In genomic region chr15:93060336-93061248, GRCh38 we compare ENCODE assay signal across 23 cellular contexts. TPM values are rescaled to one million over a fixed set of nuclear protein-coding genes. Genes with fewer than 3 reads are reported as not detected.
DNase-seq lines count a peak whose midpoint lies in the region; ATAC-seq, FAIRE-seq and TF ChIP-seq lines count a peak whose summit lies in the region.
"Had no signal": no experiment of that assay in that cellular context is flagged by ENCODE, and none has a peak within 500 bp of the region (broad histone marks: within the 10 kb centered on the region; RNA-seq: fewer than 3 reads in every experiment).

No MANE protein-coding gene starts in this region.

- H3K4me1 Mint-ChIP-seq in brain (peaks cover 96% of the 10 kb centered on the region), nephron progenitor cell (peaks cover 96% of the 10 kb centered on the region)
- H3K4me1 Mint-ChIP-seq: activated naive CD4-positive, alpha-beta T cell treated with anti-CD3 and anti-CD28 coated beads, Interleukin-2, amount 10 ng/mL, durations not matched to agents 7 days and 5 days; central memory CD8-positive, alpha-beta T cell; natural killer cell had no signal

- H3K36me3 Mint-ChIP-seq in brain, result peaks cover 31% of the 10 kb centered on the region
- H3K36me3 Mint-ChIP-seq in nephron progenitor cell (ENCODE audit: low read depth), result peaks cover 22% of the 10 kb centered on the region
- H3K36me3 Mint-ChIP-seq: activated naive CD4-positive, alpha-beta T cell treated with anti-CD3 and anti-CD28 coated beads, Interleukin-2, amount 10 ng/mL, durations not matched to agents 7 days and 5 days; natural killer cell had no signal

- no peaks in the 10 kb centered on the region for H3K9me3 ChIP-seq in thoracic aorta
- H3K9me3 ChIP-seq: Peyer's patch, SK-N-SH had no signal

- H3K27ac Mint-ChIP-seq in brain (peak overlapping the region; percentile 33 to 93 (median 82)), nephron progenitor cell (no peak overlapping the region)
- H3K27ac Mint-ChIP-seq: activated naive CD4-positive, alpha-beta T cell treated with anti-CD3 and anti-CD28 coated beads, Interleukin-2, amount 10 ng/mL, durations not matched to agents 7 days and 5 days; natural killer cell had no signal

- no peak overlapping the region for H3K27ac ChIP-seq in thoracic aorta
- H3K27ac ChIP-seq: Peyer's patch had no signal

- ATAC-seq in thoracic aorta (ENCODE audit: insufficient number of reproducible peaks, low FRiP score, low read depth) (no peak), GM18505 (IDR thresholded peaks at IDR 0.05; ENCODE audit: unreplicated experiment) (no peak)
- ATAC-seq: activated CD4-positive, CD25-positive, alpha-beta regulatory T cell treated with anti-CD3 and anti-CD28 coated beads, Interleukin-2, amount 50 U/mL, for 24 hours; esophagus mucosa; natural killer cell had no signal

- no peak for FAIRE-seq in D721Med (lab: Jason Lieb, UNC)

- no peak for TF ChIP-seq POLR2A in GM18505 (IDR thresholded peaks at IDR 0.05; ENCODE audit: borderline replicate concordance, extremely low read depth, insufficient read depth, insufficient read length)

- H3K36me3 ChIP-seq in thoracic aorta, result peaks cover 3% of the 10 kb centered on the region
- H3K36me3 ChIP-seq: Peyer's patch had no signal

- TF ChIP-seq RAD21 in Ishikawa (IDR thresholded peaks at IDR 0.05; ENCODE audit: low read depth), result no peak

- TF ChIP-seq EP300 in Ishikawa (IDR thresholded peaks at IDR 0.05; ENCODE audit: borderline replicate concordance), result no peak

- H3K4me3 Mint-ChIP-seq in brain (peak overlapping the region; percentile 39 to 83 (median 72)), nephron progenitor cell (peak overlapping the region; percentile 70)
- H3K4me3 Mint-ChIP-seq: activated naive CD4-positive, alpha-beta T cell treated with anti-CD3 and anti-CD28 coated beads, Interleukin-2, amount 10 ng/mL, durations not matched to agents 7 days and 5 days; central memory CD8-positive, alpha-beta T cell; natural killer cell had no signal

- no peak for DNase-seq in nephron progenitor cell
- no peak for DNase-seq in thoracic aorta (ENCODE audit: low spot score)
- no peak for DNase-seq in activated CD4-positive, alpha-beta T cell treated with anti-CD3 and anti-CD28 coated beads for 1 hour
- no peak for DNase-seq in T-helper 1 cell
- no peak for DNase-seq in D721Med (ENCODE audit: insufficient read length, low spot score)
- DNase-seq: activated naive CD4-positive, alpha-beta T cell treated with anti-CD3 and anti-CD28 coated beads, Interleukin-2, amount 10 ng/mL, durations not matched to agents 7 days and 5 days; activated T-cell treated with anti-CD3 and anti-CD28 coated beads, Interleukin-2, amount 50 U/mL, for 48 hours; anterior cingulate cortex; left cardiac atrium; natural killer cell; NCI-H1092; NCI-H2029; NCI-H226; SK-N-SH; stimulated activated CD4-positive, alpha-beta T cell treated with anti-CD3 and anti-CD28 coated beads, Interleukin-4, amount 100 ng/mL, for 24 hours had no signal

- H3K9me3 Mint-ChIP-seq in brain (no peaks in the 10 kb centered on the region), nephron progenitor cell (no peaks in the 10 kb centered on the region)
- H3K9me3 Mint-ChIP-seq: activated naive CD4-positive, alpha-beta T cell treated with anti-CD3 and anti-CD28 coated beads, Interleukin-2, amount 10 ng/mL, durations not matched to agents 7 days and 5 days; central memory CD8-positive, alpha-beta T cell; natural killer cell had no signal

- no peaks in the 10 kb centered on the region for H3K27me3 Mint-ChIP-seq in brain
- no peaks in the 10 kb centered on the region for H3K27me3 Mint-ChIP-seq in nephron progenitor cell (ENCODE audit: low read depth, poor library complexity)

- no peaks in the 10 kb centered on the region for H3K27me3 ChIP-seq in thoracic aorta (replicated peaks; ENCODE audit: insufficient read depth)
- H3K27me3 ChIP-seq: Peyer's patch had no signal

- no peak for TF ChIP-seq CTCF in brain (conservative IDR thresholded peaks at IDR 0.05)
- TF ChIP-seq CTCF in nephron progenitor cell (IDR thresholded peaks at IDR 0.05), result no peak
- TF ChIP-seq CTCF in thoracic aorta (IDR thresholded peaks at IDR 0.05), result no peak
- TF ChIP-seq CTCF in D721Med (IDR thresholded peaks at IDR 0.05; ENCODE audit: insufficient read depth, missing control alignments), result no peak

- peaks cover 29 to 76% of the 10 kb centered on the region in 2 donors for H3K4me1 ChIP-seq in thoracic aorta (ENCODE audit: control insufficient read depth in 1 of 2, low read depth in 2 of 2)

- peak overlapping the region; percentile 53 for H3K4me3 ChIP-seq in thoracic aorta
- H3K4me3 ChIP-seq: Peyer's patch, smooth muscle cell had no signal

TF ChIP-seq in Ishikawa, 13 proteins besides CTCF, POLR2A, EP300 and RAD21:
- TF ChIP-seq, protein P1, sequence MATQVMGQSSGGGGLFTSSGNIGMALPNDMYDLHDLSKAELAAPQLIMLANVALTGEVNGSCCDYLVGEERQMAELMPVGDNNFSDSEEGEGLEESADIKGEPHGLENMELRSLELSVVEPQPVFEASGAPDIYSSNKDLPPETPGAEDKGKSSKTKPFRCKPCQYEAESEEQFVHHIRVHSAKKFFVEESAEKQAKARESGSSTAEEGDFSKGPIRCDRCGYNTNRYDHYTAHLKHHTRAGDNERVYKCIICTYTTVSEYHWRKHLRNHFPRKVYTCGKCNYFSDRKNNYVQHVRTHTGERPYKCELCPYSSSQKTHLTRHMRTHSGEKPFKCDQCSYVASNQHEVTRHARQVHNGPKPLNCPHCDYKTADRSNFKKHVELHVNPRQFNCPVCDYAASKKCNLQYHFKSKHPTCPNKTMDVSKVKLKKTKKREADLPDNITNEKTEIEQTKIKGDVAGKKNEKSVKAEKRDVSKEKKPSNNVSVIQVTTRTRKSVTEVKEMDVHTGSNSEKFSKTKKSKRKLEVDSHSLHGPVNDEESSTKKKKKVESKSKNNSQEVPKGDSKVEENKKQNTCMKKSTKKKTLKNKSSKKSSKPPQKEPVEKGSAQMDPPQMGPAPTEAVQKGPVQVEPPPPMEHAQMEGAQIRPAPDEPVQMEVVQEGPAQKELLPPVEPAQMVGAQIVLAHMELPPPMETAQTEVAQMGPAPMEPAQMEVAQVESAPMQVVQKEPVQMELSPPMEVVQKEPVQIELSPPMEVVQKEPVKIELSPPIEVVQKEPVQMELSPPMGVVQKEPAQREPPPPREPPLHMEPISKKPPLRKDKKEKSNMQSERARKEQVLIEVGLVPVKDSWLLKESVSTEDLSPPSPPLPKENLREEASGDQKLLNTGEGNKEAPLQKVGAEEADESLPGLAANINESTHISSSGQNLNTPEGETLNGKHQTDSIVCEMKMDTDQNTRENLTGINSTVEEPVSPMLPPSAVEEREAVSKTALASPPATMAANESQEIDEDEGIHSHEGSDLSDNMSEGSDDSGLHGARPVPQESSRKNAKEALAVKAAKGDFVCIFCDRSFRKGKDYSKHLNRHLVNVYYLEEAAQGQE (IDR thresholded peaks at IDR 0.05; ENCODE audit: low read depth), result peak; percentile 21; the same call in 1 of the 2 replicates
- TF ChIP-seq TCF12 (IDR thresholded peaks at IDR 0.05; ENCODE audit: low read depth), result no peak

RNA-seq across cellular contexts. Expression of gene RGMA, which starts 28.4 kb away (rescaled TPM):
- 57.8 TPM for polyA plus RNA-seq in brain (ENCODE audit: insufficient read depth, low read depth, low replicate concordance)
- 10 to 100 TPM; 22.1 to 55.7 TPM for total RNA-seq in thoracic aorta
- total RNA-seq: natural killer cell had no signal
